1 cellular context compared by ENCODE assay signal in genomic region chr11:61345954-61346814, GRCh38.
TF ChIP-seq lines count a peak whose summit lies in the region.

No MANE protein-coding gene starts in this region.

TF ChIP-seq in K562, 482 proteins besides CTCF, POLR2A, EP300 and RAD21:
- TF ChIP-seq ZNF174 (CRISPR knock-in tag; IDR thresholded peaks at IDR 0.05) = no peak
- TF ChIP-seq HMGN3 (IDR thresholded peaks at IDR 0.05; ENCODE audit: borderline replicate concordance, extremely low read depth, insufficient read length, low read depth, low read length) = no peak
- peak; percentile 51 for TF ChIP-seq POLR2G (IDR thresholded peaks at IDR 0.05; ENCODE audit: low read depth, low read length)
- no peak for TF ChIP-seq KAT2B (IDR thresholded peaks at IDR 0.05; ENCODE audit: low read depth, low read length)
- TF ChIP-seq PURB (CRISPR knock-in tag; IDR thresholded peaks at IDR 0.05; ENCODE audit: low read depth) = no peak
- TF ChIP-seq U2AF1 (optimal IDR thresholded peaks at IDR 0.05; ENCODE audit: low read depth, low read length) = no peak
